In genomic region chr1:229344937-229345684, GRCh38 we compare ENCODE assay signal across 1 cellular context.
TF ChIP-seq lines count a peak whose summit lies in the region.

No MANE protein-coding gene starts in this region.

TF ChIP-seq in K562, 482 proteins besides CTCF, POLR2A, EP300 and RAD21:
- TF ChIP-seq ZNF316 (IDR thresholded peaks at IDR 0.05) (peak; percentile 76), TRIM24 (IDR thresholded peaks at IDR 0.05) (peak; percentile 9 to 65; a peak in 3 of 4 replicates), MED1 (CRISPR knock-in tag; IDR thresholded peaks at IDR 0.05; ENCODE audit: borderline replicate concordance) (no peak), TRIM28 (IDR thresholded peaks at IDR 0.05) (peak; percentile 46; the same call in 1 of the 2 replicates)
